8 cellular contexts compared by ENCODE assay signal in genomic region chr16:58129097-58129936, GRCh38. TPM values are rescaled to one million over a fixed set of nuclear protein-coding genes. Genes with fewer than 3 reads are reported as not detected.
A peak's percentile ranks its signal among the peaks of the same experiment; 100 is the strongest.
DNase-seq lines count a peak whose midpoint lies in the region; ATAC-seq and TF ChIP-seq lines count a peak whose summit lies in the region.

Gene CFAP20 (minus strand): TSS chr16:58129381. CDS start chr16:58129115, 266 bp downstream.

- H3K4me3 ChIP-seq in CD8-positive, alpha-beta memory T cell (ENCODE audit: low read length): peak within 1 kb of the TSS; percentile 94
- peak within 1 kb of the TSS; percentile 76 for H3K4me3 ChIP-seq in lower lobe of right lung

- H3K4me3 Mint-ChIP-seq in CD8-positive, alpha-beta memory T cell: peak within 1 kb of the TSS; percentile 87 to 99 (median 97)

- peak; percentile 92 to 98 (median 95) for DNase-seq in CD8-positive, alpha-beta memory T cell
- DNase-seq in HS-5 (ENCODE audit: low read depth) (peak; percentile 99), lower lobe of right lung (peak; percentile 99)
- peak; percentile 93 for DNase-seq in NK-92 treated with Interleukin-12 subunit alpha and Interleukin-12 subunit beta, amount 100 ng/mL, for 24 hours (lab: John Stamatoyannopoulos, UW)
- peak; percentile 97 for DNase-seq in activated CD8-positive, alpha-beta memory T cell treated with anti-CD3 and anti-CD28 coated beads for 24 hours
- DNase-seq in effector CD4-positive, alpha-beta T cell: peak; percentile 93
- peak; percentile 92 to 98 (median 96) for DNase-seq in stimulated activated CD4-positive, alpha-beta T cell treated with anti-CD3 and anti-CD28 coated beads, TNF-alpha, amount 100 ng/mL, for 24 hours (ENCODE audit: low read depth in 3 of 3)

- H3K27ac Mint-ChIP-seq in CD8-positive, alpha-beta memory T cell: peak within 1 kb of the TSS; percentile 74 to 99 (median 96)

- peaks cover 29% of the 10 kb centered on the region for H3K4me1 ChIP-seq in CD8-positive, alpha-beta memory T cell (ENCODE audit: insufficient read depth, low read length)
- peaks cover 34% of the 10 kb centered on the region for H3K4me1 ChIP-seq in lower lobe of right lung

- H3K9me3 ChIP-seq in CD8-positive, alpha-beta memory T cell (ENCODE audit: low read length): no peaks in the 10 kb centered on the region
- H3K9me3 ChIP-seq in lower lobe of right lung: no peaks in the 10 kb centered on the region

- CTCF ChIA-PET in CD8-positive, alpha-beta memory T cell (lab: Charles Lee): interaction anchor here (1.0 to 1.4 kb wide), 4 partner anchors 43 to 129 kb away, joined by 3 to 5 read pairs (median 3); partner anchors contain the start of genes USB1 and ZNF319

- H3K27me3 Mint-ChIP-seq in CD8-positive, alpha-beta memory T cell: peaks cover 0 to 4% of the 10 kb centered on the region in 2 donors

- H3K27ac ChIP-seq in CD8-positive, alpha-beta memory T cell (ENCODE audit: low read depth, low read length): peak within 1 kb of the TSS; percentile 92
- H3K27ac ChIP-seq in lower lobe of right lung: peak within 1 kb of the TSS; percentile 85

- intact Hi-C loops in lower lobe of right lung (cut with DNase I): loop anchor here (10.0 kb wide), 1 partner anchor 105 kb away; the partner anchor contains the start of gene MMP15

- no peak for TF ChIP-seq CTCF in lower lobe of right lung (IDR thresholded peaks at IDR 0.05)

- peaks cover 0 to 10% (median 0%) of the 10 kb centered on the region in 3 donors for H3K36me3 Mint-ChIP-seq in CD8-positive, alpha-beta memory T cell

- H3K27me3 ChIP-seq in CD8-positive, alpha-beta memory T cell (ENCODE audit: insufficient read depth, low read length, poor library complexity, severe bottlenecking): no peaks in the 10 kb centered on the region
- H3K27me3 ChIP-seq in lower lobe of right lung (ENCODE audit: low read depth): no peaks in the 10 kb centered on the region

- POLR2A ChIA-PET in CD8-positive, alpha-beta memory T cell (lab: Charles Lee): interaction anchor here (0.9 to 1.4 kb wide), 4 partner anchors 11 to 592 kb away, joined by 4 to 10 read pairs (median 7); partner anchors contain the start of genes CCDC102A and KATNB1

- no peaks in the 10 kb centered on the region for H3K36me3 ChIP-seq in CD8-positive, alpha-beta memory T cell (ENCODE audit: insufficient read depth, low read length)
- no peaks in the 10 kb centered on the region for H3K36me3 ChIP-seq in lower lobe of right lung

- ATAC-seq in GM19468 (IDR thresholded peaks at IDR 0.05; ENCODE audit: extremely low read depth, unreplicated experiment) (peak; percentile 67), lower lobe of right lung (peak; percentile 98 to 99)

- peaks cover 45 to 49% (median 45%) of the 10 kb centered on the region in 3 donors for H3K4me1 Mint-ChIP-seq in CD8-positive, alpha-beta memory T cell

- H3K9me3 Mint-ChIP-seq in CD8-positive, alpha-beta memory T cell: no peaks in the 10 kb centered on the region

RNA-seq across cellular contexts. Expression of gene CFAP20, which starts in this region (rescaled TPM):
- 10 to 100 TPM; 56.7 to 57.2 TPM for total RNA-seq in CD8-positive, alpha-beta memory T cell
- 36.5 TPM for polyA plus RNA-seq in CD8-positive, alpha-beta memory T cell
- total RNA-seq in lower lobe of right lung: 21.7 TPM

Comparison
In these comparisons a context has a peak if more than half of its experiments do, and no peak if none do; other contexts are left out.
1. Peak in every context shown above with its lines: DNase-seq, ATAC-seq, H3K4me3 ChIP-seq and H3K27ac ChIP-seq.